ENCODE assay signal across 8 cellular contexts in the genomic region with DNA sequence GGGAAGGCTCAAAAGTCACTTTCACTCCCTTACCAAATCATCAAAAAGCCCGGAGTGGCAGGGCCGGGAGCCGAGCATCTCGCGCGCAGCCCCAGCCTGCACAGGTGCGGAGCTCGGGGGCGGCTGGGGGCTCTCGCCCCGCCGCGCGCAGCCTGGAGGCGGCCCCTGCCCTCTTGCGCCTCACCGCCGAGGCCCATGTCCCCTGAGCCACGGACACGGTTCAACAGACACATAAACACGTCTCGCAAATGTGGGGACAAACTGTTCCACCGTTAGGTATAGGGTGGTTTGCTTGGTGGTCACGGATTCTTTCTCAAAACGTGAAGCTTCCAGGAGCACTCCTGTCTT. TPM values are rescaled to one million over a fixed set of nuclear protein-coding genes. Genes with fewer than 3 reads are reported as not detected.
DNase-seq lines count a peak whose midpoint lies in the region; ATAC-seq, FAIRE-seq and TF ChIP-seq lines count a peak whose summit lies in the region.

No MANE protein-coding gene starts in this region.

- H3K36me3 ChIP-seq in endodermal cell (ENCODE audit: control insufficient read depth, insufficient read depth, low read length), result no peaks in the 10 kb centered on the region

- peak overlapping the region; percentile 65 for H3K4me3 ChIP-seq in endodermal cell (ENCODE audit: low read length)

- H3K36me3 Mint-ChIP-seq in endodermal cell (ENCODE audit: low read depth), result no peaks in the 10 kb centered on the region
- no peaks in the 10 kb centered on the region for H3K36me3 Mint-ChIP-seq in naive B cell

- H3K27ac ChIP-seq in 22Rv1 (peak overlapping the region; percentile 71), endodermal cell (ENCODE audit: low read depth, low read length) (no peak overlapping the region)

- H3K9me3 Mint-ChIP-seq in endodermal cell (no peaks in the 10 kb centered on the region), naive B cell (no peaks in the 10 kb centered on the region)

- no peaks in the 10 kb centered on the region for H3K9me3 ChIP-seq in endodermal cell (ENCODE audit: control insufficient read depth, low read length)

- peak; percentile 69 for FAIRE-seq in GM18507 (lab: Jason Lieb, UNC)

- TF ChIP-seq CTCF in 22Rv1 (IDR thresholded peaks at IDR 0.05), result no peak
- no peak for TF ChIP-seq CTCF in endodermal cell (conservative IDR thresholded peaks at IDR 0.05)

- ATAC-seq in HG02981 (IDR thresholded peaks at IDR 0.05; ENCODE audit: unreplicated experiment) (peak; percentile 38), naive B cell (ENCODE audit: low read depth in 2 of 2) (peak; percentile 61 to 70), GM18861 (IDR thresholded peaks at IDR 0.05; ENCODE audit: unreplicated experiment) (no peak), HG03469 (IDR thresholded peaks at IDR 0.05; ENCODE audit: unreplicated experiment) (no peak)

- H3K27me3 ChIP-seq in endodermal cell (ENCODE audit: control insufficient read depth, insufficient read depth, low read length, poor library complexity, severe bottlenecking), result peaks cover 43% of the 10 kb centered on the region

- H3K4me1 Mint-ChIP-seq in endodermal cell (peaks cover 16% of the 10 kb centered on the region), naive B cell (peaks cover 34 to 68% (median 63%) of the 10 kb centered on the region in 3 donors)

- H3K27me3 Mint-ChIP-seq in endodermal cell (ENCODE audit: insufficient read depth) (peaks cover 44% of the 10 kb centered on the region), naive B cell (no peaks in the 10 kb centered on the region)

- no peak overlapping the region for H3K9ac ChIP-seq in endodermal cell (ENCODE audit: extremely low read depth, low read length, poor library complexity, severe bottlenecking)

- 17% methylated on average over 16 to 25 of the region's 25 CpGs for WGBS in endodermal cell (ENCODE audit: insufficient coverage in 1 of 2, insufficient read length in 1 of 2), 2 experiments

- H3K27ac Mint-ChIP-seq in endodermal cell (no peak overlapping the region), naive B cell (peak overlapping the region; percentile 73 to 93 (median 88))

- no peaks in the 10 kb centered on the region for H3K4me1 ChIP-seq in endodermal cell (ENCODE audit: control insufficient read depth, insufficient read depth, low read length)

- H3K4me3 Mint-ChIP-seq in endodermal cell (peak overlapping the region; percentile 49), naive B cell (peak overlapping the region; percentile 75 to 95 (median 91))

- DNase-seq in GM18507 (ENCODE audit: extremely low spot score, insufficient read length, low read depth) (no peak), UCSD-AML1 (lab: John Stamatoyannopoulos, UW; ENCODE audit: unreplicated experiment) (peak; percentile 20), endodermal cell (no peak), naive B cell (peak; percentile 72)

RNA-seq across cellular contexts. Expression of gene GSAP, which starts 0.7 kb away (rescaled TPM):
- under 1 TPM; 0.82 to 0.90 TPM for total RNA-seq in endodermal cell
- polyA plus RNA-seq in endodermal cell (2013, experiment 1 of 2), result 0.46 TPM
- polyA plus RNA-seq in endodermal cell (2013, experiment 2 of 2), result 0.91 TPM
- polyA plus RNA-seq in naive B cell (ENCODE audit: low read depth in 6 of 6), result 100 to 1,000 TPM in 1 of 6 donors, 10 to 100 TPM in 5; 37.6 to 102 (median 43.5) TPM

Comparison
In these comparisons a context has a peak if more than half of its experiments do, and no peak if none do; other contexts are left out.
1. DNase-seq: peak in UCSD-AML1 (single experiment) and naive B cell (single experiment); none in GM18507 (single experiment) and endodermal cell (single experiment).
2. ATAC-seq: peak in HG02981 (single experiment) and naive B cell (2 of 2); none in GM18861 (single experiment) and HG03469 (single experiment).